ENCODE assay signal across 1 cellular context in genomic region chr22:40015346-40015976, GRCh38.
TF ChIP-seq lines count a peak whose summit lies in the region.

No MANE protein-coding gene starts in this region.

TF ChIP-seq in K562, 482 proteins besides CTCF, POLR2A, EP300 and RAD21:
- peak; percentile 80; the same call in 1 of the 2 replicates for TF ChIP-seq HMBOX1 (IDR thresholded peaks at IDR 0.05)
- TF ChIP-seq EGR1 (conservative IDR thresholded peaks at IDR 0.05): 0 out of 2 replicates have a peak, but pooled peaks have one; percentile 12
- no peak for TF ChIP-seq DIDO1 (tag; IDR thresholded peaks at IDR 0.05; ENCODE audit: low read depth)
